ENCODE assay signal across 9 cellular contexts in genomic region chr10:17114878-17115443, GRCh38. TPM values are rescaled to one million over a fixed set of nuclear protein-coding genes. Genes with fewer than 3 reads are reported as not detected.
DNase-seq lines count a peak whose midpoint lies in the region; ATAC-seq, FAIRE-seq and TF ChIP-seq lines count a peak whose summit lies in the region.
"Not testable (repeated sequence)": the region's sequence is repeated elsewhere in the genome, so short reads cannot be mapped to it uniquely, and the experiment has no call there.
"Had no signal": no experiment of that assay in that cellular context is flagged by ENCODE, and none has a peak within 500 bp of the region (broad histone marks: within the 10 kb centered on the region; RNA-seq: fewer than 3 reads in every experiment).

No MANE protein-coding gene starts in this region.

- not testable (repeated sequence) for H3K27me3 Mint-ChIP-seq in Caco-2 (ENCODE audit: insufficient read depth, unreplicated experiment); activated T-helper 17 cell treated with anti-CD3 and anti-CD28 coated beads, Interleukin-2, amount 50 U/mL, for 72 hours

- peak; percentile 41 for FAIRE-seq in H54 (lab: Jason Lieb, UNC)

- not testable (repeated sequence) for H3K23ac ChIP-seq in neuronal stem cell (ENCODE audit: low read depth, low read length, poor library complexity)

- not testable (repeated sequence) for H2BK120ac ChIP-seq in neuronal stem cell (ENCODE audit: low read depth, low read length)

- POLR2A ChIA-PET in Caco-2 (lab: Charles Lee) = not testable (repeated sequence)

- not testable (repeated sequence) for H3K27ac ChIP-seq in neuronal stem cell (replicated peaks; ENCODE audit: low read length)

- DNase-seq in Caco-2 = peak; percentile 26 to 64
- DNase-seq in H54 (ENCODE audit: insufficient read length, low spot score) = peak; percentile 37
- peak; percentile 50 for DNase-seq in NCI-H226
- peak; percentile 18 for DNase-seq in SW480 (ENCODE audit: low spot score)
- DNase-seq in glomerular visceral epithelial cell (ENCODE audit: extremely low spot score) = peak; percentile 34
- DNase-seq in neuronal stem cell (ENCODE audit: low spot score) = not testable (repeated sequence)

- H2AK5ac ChIP-seq in neuronal stem cell (ENCODE audit: low read depth, low read length) = not testable (repeated sequence)

- H3K4ac ChIP-seq in neuronal stem cell (ENCODE audit: low read length) = not testable (repeated sequence)

- H3K36me3 Mint-ChIP-seq in Caco-2 (ENCODE audit: insufficient read depth, unreplicated experiment) = peaks cover 15% of the 10 kb centered on the region
- H3K36me3 Mint-ChIP-seq in activated T-helper 17 cell treated with anti-CD3 and anti-CD28 coated beads, Interleukin-2, amount 50 U/mL, for 72 hours (ENCODE audit: low read depth) = not testable (repeated sequence)

- not testable (repeated sequence) for H2AFZ ChIP-seq in neuronal stem cell (ENCODE audit: low read length)

- H4K91ac ChIP-seq in neuronal stem cell (ENCODE audit: low read depth, low read length, poor library complexity) = not testable (repeated sequence)

- H4K8ac ChIP-seq in neuronal stem cell (ENCODE audit: low read depth, low read length) = not testable (repeated sequence)

- peak overlapping the region; percentile 77 for H3K27ac Mint-ChIP-seq in Caco-2 (ENCODE audit: unreplicated experiment)
- H3K27ac Mint-ChIP-seq in activated T-helper 17 cell treated with anti-CD3 and anti-CD28 coated beads, Interleukin-2, amount 50 U/mL, for 72 hours = not testable (repeated sequence)

- not testable (repeated sequence) for H3K14ac ChIP-seq in neuronal stem cell (ENCODE audit: low read length)

- H3K9me3 Mint-ChIP-seq in Caco-2 (ENCODE audit: unreplicated experiment); activated T-helper 17 cell treated with anti-CD3 and anti-CD28 coated beads, Interleukin-2, amount 50 U/mL, for 72 hours: not testable (repeated sequence)

- H3K9me3 ChIP-seq in Caco-2; neuronal stem cell (replicated peaks in 1 of 2; ENCODE audit: control insufficient read depth in 2 of 2, insufficient read depth in 1 of 2, low read depth in 1 of 2, low read length in 2 of 2): not testable (repeated sequence)

- peak overlapping the region; percentile 43 for H2BK15ac ChIP-seq in neuronal stem cell (ENCODE audit: low read length)

- not testable (repeated sequence) for H2BK5ac ChIP-seq in neuronal stem cell (ENCODE audit: low read length)

- TF ChIP-seq POLR2A in H54 (IDR thresholded peaks at IDR 0.05; ENCODE audit: low read depth, low read length) = not testable (repeated sequence)

- H3K4me3 Mint-ChIP-seq in Caco-2 (ENCODE audit: unreplicated experiment) = peak overlapping the region; percentile 71
- not testable (repeated sequence) for H3K4me3 Mint-ChIP-seq in activated T-helper 17 cell treated with anti-CD3 and anti-CD28 coated beads, Interleukin-2, amount 50 U/mL, for 72 hours

- peaks cover 52% of the 10 kb centered on the region for H3K4me1 ChIP-seq in Caco-2
- H3K4me1 ChIP-seq in neuronal stem cell (ENCODE audit: control insufficient read depth in 2 of 2, insufficient read depth in 1 of 2, low read depth in 1 of 2, low read length in 2 of 2) = not testable (repeated sequence)

- CTCF ChIA-PET in Caco-2 (lab: Charles Lee) = not testable (repeated sequence)

- H3K9ac ChIP-seq in neuronal stem cell (ENCODE audit: low read depth, low read length, poor library complexity) = not testable (repeated sequence)

- TF ChIP-seq CTCF in Caco-2 (IDR thresholded peaks at IDR 0.05; ENCODE audit: insufficient read depth in 1 of 2, low read depth in 1 of 2, low read length in 1 of 2, severe bottlenecking in 1 of 2, unreplicated experiment in 1 of 2) = not testable (repeated sequence)

- H3K79me1 ChIP-seq in neuronal stem cell (ENCODE audit: low read depth, low read length) = not testable (repeated sequence)

- H3K27me3 ChIP-seq in Caco-2 (replicated peaks; ENCODE audit: control insufficient read depth, insufficient read depth, low read length); neuronal stem cell (ENCODE audit: control insufficient read depth in 3 of 3, insufficient read depth in 3 of 3, low read depth in 1 of 3, low read length in 3 of 3): not testable (repeated sequence)

- H3K18ac ChIP-seq in neuronal stem cell (ENCODE audit: low read length) = not testable (repeated sequence)

- peak overlapping the region; percentile 27 for H3K4me3 ChIP-seq in Caco-2 (ENCODE audit: low read depth, low read length)
- not testable (repeated sequence) for H3K4me3 ChIP-seq in neuronal stem cell (ENCODE audit: low read length in 2 of 2)

- BruUV-seq in Caco-2 (replicated peaks; lab: Mats Ljungman, UMichigan) = not testable (repeated sequence)

- ATAC-seq in activated T-helper 17 cell treated with anti-CD3 and anti-CD28 coated beads, Interleukin-2, amount 50 U/mL, for 72 hours (replicated peaks) = peak; percentile 57

- H3K36me3 ChIP-seq in Caco-2 (ENCODE audit: control insufficient read depth, insufficient read depth, low read length); neuronal stem cell (replicated peaks in 1 of 2; ENCODE audit: control insufficient read depth in 2 of 2, insufficient read depth in 2 of 2, low read length in 2 of 2): not testable (repeated sequence)

- intact Hi-C loops in Caco-2 (cut with micrococcal nuclease; ENCODE audit: unreplicated experiment) = loop anchor here (1.0 to 5.0 kb wide), 8 partner anchors 9 to 274 kb away; partner anchors contain the start of genes CUBN and TRDMT1

- not testable (repeated sequence) for H2BK12ac ChIP-seq in neuronal stem cell (ENCODE audit: low read length)

- WGBS in neuronal stem cell (ENCODE audit: extremely low coverage in 2 of 2, insufficient read length in 2 of 2, insufficient replicate concordance in 1 of 2), 2 donors = no CpG with 5 or more reads among the region's 13 CpGs

- H3K4me2 ChIP-seq in neuronal stem cell (ENCODE audit: insufficient read depth, low read length, poor library complexity, severe bottlenecking) = not testable (repeated sequence)

- peaks cover 40% of the 10 kb centered on the region for H3K4me1 Mint-ChIP-seq in Caco-2 (ENCODE audit: low read depth, unreplicated experiment)
- not testable (repeated sequence) for H3K4me1 Mint-ChIP-seq in activated T-helper 17 cell treated with anti-CD3 and anti-CD28 coated beads, Interleukin-2, amount 50 U/mL, for 72 hours

RNA-seq across cellular contexts. Expression of gene CUBN, which starts 14.7 kb away (rescaled TPM):
- 4.6 and 4.8 TPM in 2 replicates for total RNA-seq in Caco-2 (2022)
- total RNA-seq in activated T-helper 17 cell treated with anti-CD3 and anti-CD28 coated beads, Interleukin-2, amount 50 U/mL, for 72 hours = under 1 TPM; 0.41 to 0.45 TPM
- polyA plus RNA-seq in neuronal stem cell (2013, experiment 1 of 2) = 0.40 TPM
- polyA plus RNA-seq in neuronal stem cell (2013, experiment 2 of 2) = 0.35 TPM
- total RNA-seq: HT-29 had no signal
- polyA plus RNA-seq: IgD-negative memory B cell had no signal
